ENCODE assay signal across 8 cellular contexts in the genomic region with DNA sequence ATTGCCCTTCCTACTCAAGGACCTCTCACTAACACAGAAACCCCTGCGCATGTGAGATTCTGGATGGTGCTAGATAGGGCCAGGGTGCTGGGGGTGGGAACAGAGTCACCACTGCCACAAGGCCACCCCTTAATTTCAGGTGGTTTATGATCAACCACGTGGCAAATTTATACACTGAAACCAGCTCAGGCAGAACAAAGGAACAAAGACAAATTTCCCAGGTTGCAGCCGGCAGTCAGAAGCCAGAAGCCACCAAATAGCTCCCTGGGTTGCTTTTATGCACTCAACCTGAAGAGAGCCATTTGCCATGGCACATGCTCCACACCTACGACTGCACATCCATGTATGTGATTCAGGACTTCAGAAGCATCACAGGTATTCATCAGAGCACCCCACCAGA. TPM values are rescaled to one million over a fixed set of nuclear protein-coding genes. Genes with fewer than 3 reads are reported as not detected.
DNase-seq lines count a peak whose midpoint lies in the region; ATAC-seq and TF ChIP-seq lines count a peak whose summit lies in the region.

No MANE protein-coding gene starts in this region.

- DNase-seq in T-helper 17 cell: no peak
- no peak for DNase-seq in mesenchymal stem cell
- no peak for DNase-seq in NCI-H82 treated with DMSO at 0.1 percent for 48 hours (lab: John Stamatoyannopoulos, UW; ENCODE audit: unreplicated experiment)
- DNase-seq in midbrain (lab: John Stamatoyannopoulos, UW): no peak
- DNase-seq in UCSD-AML1 (lab: John Stamatoyannopoulos, UW; ENCODE audit: unreplicated experiment): no peak

- peak; percentile 54 for TF ChIP-seq POLR2A in GM18951 (IDR thresholded peaks at IDR 0.05; ENCODE audit: extremely low read depth, insufficient read depth, insufficient read length)

- peak overlapping the region; percentile 14 for H2AK5ac ChIP-seq in mesenchymal stem cell (ENCODE audit: low read length, severe bottlenecking)

- no peak overlapping the region for H3K18ac ChIP-seq in mesenchymal stem cell (ENCODE audit: low read depth in 1 of 2, low read length in 2 of 2)

- H3K9me3 ChIP-seq in T-helper 17 cell (ENCODE audit: control insufficient read depth, low read length, poor library complexity, severe bottlenecking) (no peaks in the 10 kb centered on the region), mesenchymal stem cell (ENCODE audit: control insufficient read depth, low read length) (no peaks in the 10 kb centered on the region)

- peak overlapping the region; percentile 95 for H3K27ac Mint-ChIP-seq in T-helper 17 cell

- H3K4me1 ChIP-seq in mesenchymal stem cell (ENCODE audit: control insufficient read depth, insufficient read depth, low read depth, low read length): peaks cover 24% of the 10 kb centered on the region

- no peak overlapping the region for H4K8ac ChIP-seq in mesenchymal stem cell (ENCODE audit: low read length)

- no peak overlapping the region for H3K4ac ChIP-seq in mesenchymal stem cell (ENCODE audit: low read depth in 1 of 2, low read length in 2 of 2)

- peak overlapping the region in 1 of 2 experiments; percentile 87 for H3K4me3 ChIP-seq in mesenchymal stem cell (ENCODE audit: insufficient read depth in 1 of 2, low read depth in 1 of 2, low read length in 2 of 2)

- H3K23ac ChIP-seq in mesenchymal stem cell (ENCODE audit: low read length in 2 of 2): no peak overlapping the region

- no peak overlapping the region for H3K4me2 ChIP-seq in mesenchymal stem cell (ENCODE audit: low read length, poor library complexity, severe bottlenecking)

- H2AFZ ChIP-seq in mesenchymal stem cell (ENCODE audit: low read depth, low read length): no peak overlapping the region

- H3K9ac ChIP-seq in mesenchymal stem cell (ENCODE audit: low read length): peak overlapping the region; percentile 93

- 70% methylated on average over 3 of the region's 4 CpGs for WGBS in mesenchymal stem cell

- peak overlapping the region; percentile 96 for H3K4me3 Mint-ChIP-seq in T-helper 17 cell

- no peaks in the 10 kb centered on the region for H3K27me3 Mint-ChIP-seq in T-helper 17 cell

- H4K91ac ChIP-seq in mesenchymal stem cell (ENCODE audit: low read length): no peak overlapping the region

- no peak overlapping the region for H2BK15ac ChIP-seq in mesenchymal stem cell (ENCODE audit: low read depth, poor library complexity, severe bottlenecking)

- H3K27ac ChIP-seq in mesenchymal stem cell (ENCODE audit: low read length, poor library complexity, severe bottlenecking): peak overlapping the region; percentile 1

- H2BK5ac ChIP-seq in mesenchymal stem cell (ENCODE audit: low read depth, low read length, poor library complexity, severe bottlenecking): no peak overlapping the region

- no peak overlapping the region for H2BK12ac ChIP-seq in mesenchymal stem cell (ENCODE audit: low read length in 2 of 2)

- H3K36me3 ChIP-seq in mesenchymal stem cell (ENCODE audit: control insufficient read depth in 1 of 2, insufficient read depth in 2 of 2, low read depth in 1 of 2, low read length in 2 of 2): no peaks in the 10 kb centered on the region

- peaks cover 2% of the 10 kb centered on the region for H3K36me3 Mint-ChIP-seq in T-helper 17 cell (ENCODE audit: low read depth)

- no peak overlapping the region for H2BK120ac ChIP-seq in mesenchymal stem cell (ENCODE audit: low read depth, low read length)

- ATAC-seq in HG02885 (IDR thresholded peaks at IDR 0.05; ENCODE audit: poor library complexity, unreplicated experiment): peak; percentile 18
- ATAC-seq in T-helper 17 cell: peak; percentile 7
- no peak for ATAC-seq in HG03039 (IDR thresholded peaks at IDR 0.05; ENCODE audit: unreplicated experiment)

- peaks cover 72% of the 10 kb centered on the region for H3K4me1 Mint-ChIP-seq in T-helper 17 cell

- in situ Hi-C loops in GM18951 (cut with MboI; ENCODE audit: low sequenced_read_pairs, unreplicated experiment): no loop called here

- no peak overlapping the region for H3K14ac ChIP-seq in mesenchymal stem cell (ENCODE audit: low read length in 2 of 2)

- no peaks in the 10 kb centered on the region for H3K27me3 ChIP-seq in mesenchymal stem cell (ENCODE audit: control insufficient read depth in 1 of 2, insufficient read depth in 1 of 2, low read length in 2 of 2)

- H3K79me1 ChIP-seq in mesenchymal stem cell (replicated peaks; ENCODE audit: low read length, poor library complexity, severe bottlenecking): no peaks in the 10 kb centered on the region

RNA-seq across cellular contexts. Expression of gene VOPP1, which starts 2.5 kb away (rescaled TPM):
- 100 to 1,000 TPM; 114 to 120 TPM for total RNA-seq in T-helper 17 cell
- polyA plus RNA-seq in mesenchymal stem cell (2013, experiment 1 of 2): 37.0 TPM
- 37.8 TPM for polyA plus RNA-seq in mesenchymal stem cell (2013, experiment 2 of 2)
